8 cellular contexts compared by ENCODE assay signal in genomic region chr20:53157443-53158408, GRCh38.
DNase-seq lines count a peak whose midpoint lies in the region; ATAC-seq and TF ChIP-seq lines count a peak whose summit lies in the region.

No MANE protein-coding gene starts in this region.

- H3K9me3 Mint-ChIP-seq in CD4-positive, alpha-beta T cell = no peaks in the 10 kb centered on the region
- no peaks in the 10 kb centered on the region for H3K9me3 Mint-ChIP-seq in activated naive CD4-positive, alpha-beta T cell treated with anti-CD3 and anti-CD28 coated beads, Interleukin-2, amount 10 ng/mL, durations not matched to agents 7 days and 5 days

- H3K36me3 Mint-ChIP-seq in CD4-positive, alpha-beta T cell (ENCODE audit: low read depth) = no peaks in the 10 kb centered on the region
- no peaks in the 10 kb centered on the region for H3K36me3 Mint-ChIP-seq in activated naive CD4-positive, alpha-beta T cell treated with anti-CD3 and anti-CD28 coated beads, Interleukin-2, amount 10 ng/mL, durations not matched to agents 7 days and 5 days

- POLR2A ChIA-PET in CD4-positive, alpha-beta T cell (lab: Charles Lee) = interaction anchor here (1.3 kb wide), 1 partner anchor 156 kb away, joined by 4 read pairs; no protein-coding TSS in a partner anchor

- peak in 7 of 10 experiments; percentile 5 to 24 (median 7) for DNase-seq in CD4-positive, alpha-beta T cell
- DNase-seq in NT2/D1 (ENCODE audit: low read depth, low spot score) (peak; percentile 67), hepatic stellate cell (ENCODE audit: low spot score) (peak; percentile 24), DMS153 (lab: John Stamatoyannopoulos, UW) (no peak)
- peak; percentile 47 for DNase-seq in activated naive CD4-positive, alpha-beta T cell treated with anti-CD3 and anti-CD28 coated beads, Interleukin-2, amount 10 ng/mL, durations not matched to agents 7 days and 5 days
- peak; percentile 10 to 16 for DNase-seq in stimulated activated CD8-positive, alpha-beta memory T cell treated with anti-CD3 and anti-CD28 coated beads, Interleukin-15, amount 100 ng/mL, for 48 hours (ENCODE audit: low read depth in 2 of 2)

- H3K4me1 Mint-ChIP-seq in CD4-positive, alpha-beta T cell (ENCODE audit: low read depth) = peaks cover 39% of the 10 kb centered on the region
- peaks cover 21% of the 10 kb centered on the region for H3K4me1 Mint-ChIP-seq in activated naive CD4-positive, alpha-beta T cell treated with anti-CD3 and anti-CD28 coated beads, Interleukin-2, amount 10 ng/mL, durations not matched to agents 7 days and 5 days

- H3K27me3 ChIP-seq in CD4-positive, alpha-beta T cell (ENCODE audit: control insufficient read depth, insufficient read depth, low read length) = no peaks in the 10 kb centered on the region
- no peaks in the 10 kb centered on the region for H3K27me3 ChIP-seq in NT2/D1 (ENCODE audit: insufficient read depth, insufficient read length)

- H3K9me3 ChIP-seq in CD4-positive, alpha-beta T cell (ENCODE audit: control insufficient read depth, low read length) = no peaks in the 10 kb centered on the region
- no peaks in the 10 kb centered on the region for H3K9me3 ChIP-seq in NT2/D1 (ENCODE audit: insufficient read depth, low read length)

- intact Hi-C loops in CD4-positive, alpha-beta T cell (cut with DNase I, micrococcal nuclease) = loop anchor here (5.0 kb wide), 3 partner anchors 55 to 1040 kb away; no protein-coding TSS in a partner anchor

- H3K27ac ChIP-seq in CD4-positive, alpha-beta T cell (ENCODE audit: low read depth, low read length) = no peak overlapping the region

- H3K27ac Mint-ChIP-seq in CD4-positive, alpha-beta T cell = no peak overlapping the region
- no peak overlapping the region for H3K27ac Mint-ChIP-seq in activated naive CD4-positive, alpha-beta T cell treated with anti-CD3 and anti-CD28 coated beads, Interleukin-2, amount 10 ng/mL, durations not matched to agents 7 days and 5 days

- CTCF ChIA-PET in CD4-positive, alpha-beta T cell (lab: Charles Lee) = no interaction called here
- CTCF ChIA-PET in activated naive CD4-positive, alpha-beta T cell treated with anti-CD3 and anti-CD28 coated beads, Interleukin-2, amount 10 ng/mL, durations not matched to agents 7 days and 5 days (lab: Charles Lee) = interaction anchor here (0.7 to 1.4 kb wide), 7 partner anchors 9 to 782 kb away, joined by 3 to 4 read pairs (median 3); no protein-coding TSS in a partner anchor

- H3K4me1 ChIP-seq in NT2/D1 (ENCODE audit: insufficient read depth, insufficient read length) = no peaks in the 10 kb centered on the region

- H3K4me3 Mint-ChIP-seq in CD4-positive, alpha-beta T cell = no peak overlapping the region
- H3K4me3 Mint-ChIP-seq in activated naive CD4-positive, alpha-beta T cell treated with anti-CD3 and anti-CD28 coated beads, Interleukin-2, amount 10 ng/mL, durations not matched to agents 7 days and 5 days = no peak overlapping the region

- H3K9ac ChIP-seq in NT2/D1 (ENCODE audit: insufficient read length, low read depth) = no peak overlapping the region

- no peaks in the 10 kb centered on the region for H3K27me3 Mint-ChIP-seq in CD4-positive, alpha-beta T cell
- H3K27me3 Mint-ChIP-seq in activated naive CD4-positive, alpha-beta T cell treated with anti-CD3 and anti-CD28 coated beads, Interleukin-2, amount 10 ng/mL, durations not matched to agents 7 days and 5 days = no peaks in the 10 kb centered on the region

- TF ChIP-seq CTCF in CD4-positive, alpha-beta T cell (IDR thresholded peaks at IDR 0.05) = peak; percentile 50

- H3K4me3 ChIP-seq in NT2/D1 (ENCODE audit: insufficient read length, low read depth) = no peak overlapping the region

- no peaks in the 10 kb centered on the region for H3K36me3 ChIP-seq in NT2/D1 (ENCODE audit: insufficient read depth, insufficient read length, low read length)

- ATAC-seq in CD4-positive, alpha-beta T cell (ENCODE audit: poor library complexity) = no peak
- ATAC-seq in GM18519 (IDR thresholded peaks at IDR 0.05; ENCODE audit: low FRiP score, unreplicated experiment) (peak; percentile 81), HG03039 (IDR thresholded peaks at IDR 0.05; ENCODE audit: unreplicated experiment) (peak; percentile 67)
